In the genomic region with DNA sequence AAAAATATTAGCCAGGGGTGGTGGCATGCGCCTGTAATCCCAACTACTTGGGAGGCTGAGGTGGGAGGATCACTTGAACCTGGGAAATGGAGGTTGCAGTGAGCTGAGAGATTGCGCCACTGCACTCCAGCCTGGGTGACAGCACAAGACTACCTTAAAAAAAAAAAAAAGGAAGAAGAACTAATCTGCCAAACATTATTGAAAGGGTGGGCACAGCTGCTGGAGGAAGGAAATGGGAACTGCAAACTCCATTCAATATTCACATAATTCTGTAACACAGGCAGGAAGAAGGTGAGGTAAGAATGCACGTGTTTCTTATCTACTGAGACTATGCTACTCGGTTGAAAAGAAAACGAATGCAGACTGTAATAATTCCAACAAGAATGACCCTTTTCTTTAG, we compare ENCODE assay signal across 25 cellular contexts.
DNase-seq lines count a peak whose midpoint lies in the region; ATAC-seq and TF ChIP-seq lines count a peak whose summit lies in the region.
"Had no signal": no experiment of that assay in that cellular context is flagged by ENCODE, and none has a peak within 500 bp of the region (broad histone marks: within the 10 kb centered on the region; RNA-seq: fewer than 3 reads in every experiment).

No MANE protein-coding gene starts in this region.

- no peak overlapping the region for H3K4me3 ChIP-seq in gastroesophageal sphincter

- H3K27me3 Mint-ChIP-seq in nephron progenitor cell (ENCODE audit: low read depth, poor library complexity), result peaks cover 5% of the 10 kb centered on the region
- H3K27me3 Mint-ChIP-seq: activated CD4-positive, alpha-beta memory T cell treated with anti-CD3 and anti-CD28 coated beads for 36 hours; activated naive CD4-positive, alpha-beta T cell treated with anti-CD3 and anti-CD28 coated beads, Interleukin-2, amount 50 U/mL, for 24 hours; CD4-positive, CD25-positive, alpha-beta regulatory T cell; naive thymus-derived CD4-positive, alpha-beta T cell had no signal

- H3K27ac ChIP-seq in cingulate gyrus (ENCODE audit: low read depth, low read length), result peak overlapping the region; percentile 94
- H3K27ac ChIP-seq in gastroesophageal sphincter, result no peak overlapping the region

- TF ChIP-seq CTCF in nephron progenitor cell (IDR thresholded peaks at IDR 0.05) (no peak), GM20000 (IDR thresholded peaks at IDR 0.05; ENCODE audit: extremely low read depth, missing control alignments) (no peak), gastroesophageal sphincter (IDR thresholded peaks at IDR 0.05) (no peak)

- no peaks in the 10 kb centered on the region for H3K36me3 ChIP-seq in gastroesophageal sphincter

- peak overlapping the region; percentile 57 for H3K27ac Mint-ChIP-seq in nephron progenitor cell
- H3K27ac Mint-ChIP-seq: activated CD4-positive, alpha-beta memory T cell treated with anti-CD3 and anti-CD28 coated beads for 36 hours; activated naive CD4-positive, alpha-beta T cell treated with anti-CD3 and anti-CD28 coated beads, Interleukin-2, amount 50 U/mL, for 24 hours; CD4-positive, CD25-positive, alpha-beta regulatory T cell; endodermal cell; naive thymus-derived CD4-positive, alpha-beta T cell; T-helper 1 cell treated with Interleukin-12 subunit alpha and Interleukin-12 subunit beta and Interleukin-4 antibody, amounts not matched to agents 30 μg/mL and 1 μg/mL, for 36 hours; WTC11 had no signal

- TF ChIP-seq POLR2A in gastroesophageal sphincter (IDR thresholded peaks at IDR 0.05), result no peak

- no peak overlapping the region for H3K4me3 Mint-ChIP-seq in nephron progenitor cell
- H3K4me3 Mint-ChIP-seq: activated CD4-positive, alpha-beta memory T cell treated with anti-CD3 and anti-CD28 coated beads for 36 hours; activated naive CD4-positive, alpha-beta T cell treated with anti-CD3 and anti-CD28 coated beads, Interleukin-2, amount 50 U/mL, for 24 hours; activated T-cell treated with anti-CD3 and anti-CD28 coated beads, Interleukin-2, amount 50 U/mL, for 4 hours; CD4-positive, CD25-positive, alpha-beta regulatory T cell; endodermal cell; naive thymus-derived CD4-positive, alpha-beta T cell; T-helper 1 cell treated with Interleukin-12 subunit alpha and Interleukin-12 subunit beta and Interleukin-4 antibody, amounts not matched to agents 30 μg/mL and 1 μg/mL, for 36 hours; WTC11 had no signal

- no peak for TF ChIP-seq EP300 in gastroesophageal sphincter (IDR thresholded peaks at IDR 0.05)

- DNase-seq in CD1c-positive myeloid dendritic cell (ENCODE audit: extremely low spot score) (peak; percentile 23), NOMO-1 treated with dmso at 0.1 percent for 144 hours (lab: John Stamatoyannopoulos, UW; ENCODE audit: unreplicated experiment) (peak; percentile 64), nephron progenitor cell (no peak), GM20000 (ENCODE audit: low spot score) (no peak), LoVo (ENCODE audit: low spot score) (no peak)
- DNase-seq: ACHN; activated CD4-positive, alpha-beta memory T cell treated with anti-CD3 and anti-CD28 coated beads for 36 hours; activated T-cell treated with anti-CD3 and anti-CD28 coated beads, Interleukin-2, amount 50 U/mL, for 4 hours; CD4-positive, CD25-positive, alpha-beta regulatory T cell; DMS53; endodermal cell; H7; mammary epithelial cell; naive thymus-derived CD4-positive, alpha-beta T cell; NCI-H2029; NCI-H446 treated with DMSO at 0.1 percent for 48 hours; small intestine; stimulated activated CD4-positive, alpha-beta T cell treated with anti-CD3 and anti-CD28 coated beads, Interleukin-4, amount 100 ng/mL, for 4 hours had no signal

- peaks cover 43% of the 10 kb centered on the region for H3K36me3 Mint-ChIP-seq in nephron progenitor cell (ENCODE audit: low read depth)

- H3K9me3 ChIP-seq in gastroesophageal sphincter, result no peaks in the 10 kb centered on the region

- no peaks in the 10 kb centered on the region for H3K4me1 ChIP-seq in gastroesophageal sphincter
- H3K4me1 ChIP-seq: parathyroid adenoma had no signal

- ATAC-seq in HG03432 (IDR thresholded peaks at IDR 0.05; ENCODE audit: unreplicated experiment) (no peak), gastroesophageal sphincter (no peak)
- ATAC-seq: activated T-cell treated with anti-CD3 and anti-CD28 coated beads, Interleukin-2, amount 50 U/mL, for 4 hours; naive thymus-derived CD4-positive, alpha-beta T cell; WTC11 had no signal

- H3K9me3 Mint-ChIP-seq in nephron progenitor cell, result peaks cover 18% of the 10 kb centered on the region
- H3K9me3 Mint-ChIP-seq: activated naive CD4-positive, alpha-beta T cell treated with anti-CD3 and anti-CD28 coated beads, Interleukin-2, amount 50 U/mL, for 24 hours; T-helper 1 cell treated with Interleukin-12 subunit alpha and Interleukin-12 subunit beta and Interleukin-4 antibody, amounts not matched to agents 30 μg/mL and 1 μg/mL, for 36 hours had no signal

- peaks cover 6% of the 10 kb centered on the region for H3K4me1 Mint-ChIP-seq in nephron progenitor cell
- H3K4me1 Mint-ChIP-seq: activated naive CD4-positive, alpha-beta T cell treated with anti-CD3 and anti-CD28 coated beads, Interleukin-2, amount 50 U/mL, for 24 hours; endodermal cell had no signal

- 74 to 77% methylated on average over 5 of the region's 5 CpGs for WGBS in gastroesophageal sphincter (ENCODE audit: low coverage in 1 of 2), 2 donors

- H3K27me3 ChIP-seq in gastroesophageal sphincter, result no peaks in the 10 kb centered on the region

Comparison
In these comparisons a context has a peak if more than half of its experiments do, and no peak if none do; other contexts are left out.
1. DNase-seq: peak in CD1c-positive myeloid dendritic cell (single experiment) and NOMO-1 treated with dmso at 0.1 percent for 144 hours (single experiment); none in nephron progenitor cell (single experiment), GM20000 (single experiment) and LoVo (single experiment).